Comparison of ENCODE assay signal across 15 cellular contexts in genomic region chr6:146028835-146029572, GRCh38. TPM values are rescaled to one million over a fixed set of nuclear protein-coding genes. Genes with fewer than 3 reads are reported as not detected.
DNase-seq lines count a peak whose midpoint lies in the region; ATAC-seq, FAIRE-seq and TF ChIP-seq lines count a peak whose summit lies in the region.
"Had no signal": no experiment of that assay in that cellular context is flagged by ENCODE, and none has a peak within 500 bp of the region (broad histone marks: within the 10 kb centered on the region; RNA-seq: fewer than 3 reads in every experiment).

Gene GRM1 (plus strand): TSS chr6:146029062. CDS start chr6:146029518, 456 bp downstream.

- no TSS peak for BruUV-seq in K562 (replicated peaks; lab: Mats Ljungman, UMichigan)

- TF ChIP-seq RAD21 in K562 (CRISPR knock-in tag; conservative IDR thresholded peaks at IDR 0.05 in 1 of 2, IDR thresholded peaks at IDR 0.05 in 1 of 2), result no peak

- H3K27ac Mint-ChIP-seq in activated CD4-positive, alpha-beta T cell treated with anti-CD3 and anti-CD28 coated beads, Interleukin-2, amount 10 ng/mL, durations not matched to agents 7 days and 5 days, result no peak within 1 kb of the TSS

- H3K79me2 ChIP-seq in K562 (ENCODE audit: control insufficient read depth, insufficient read depth, low read length), result no peaks in the 10 kb centered on the region

- TF ChIP-seq CTCF in K562 (IDR thresholded peaks at IDR 0.05 in 2 of 3, conservative IDR thresholded peaks at IDR 0.05 in 1 of 3; ENCODE audit: insufficient read depth in 2 of 3, low read depth in 1 of 3, low read length in 3 of 3), result no peak
- TF ChIP-seq CTCF in spleen (IDR thresholded peaks at IDR 0.05 in 8 of 11, conservative IDR thresholded peaks at IDR 0.05 in 3 of 11), result no peak

- intact Hi-C loops in K562 (cut with micrococcal nuclease), result no loop called here
- intact Hi-C loops in posterior cingulate gyrus (cut with DNase I), result no loop called here
- intact Hi-C loops in spleen (cut with DNase I; ENCODE audit: low total_unique reads), result no loop called here

- no peak within 1 kb of the TSS for H3K9ac ChIP-seq in K562 (ENCODE audit: insufficient read depth in 1 of 2, low read depth in 2 of 2, low read length in 2 of 2)

- TF ChIP-seq POLR2A in K562 (conservative IDR thresholded peaks at IDR 0.05) (no peak), spleen (IDR thresholded peaks at IDR 0.05) (no peak)

- H3K4me3 Mint-ChIP-seq in activated CD4-positive, alpha-beta T cell treated with anti-CD3 and anti-CD28 coated beads, Interleukin-2, amount 10 ng/mL, durations not matched to agents 7 days and 5 days, result no peak within 1 kb of the TSS

- DNase-seq in DMS53 (lab: John Stamatoyannopoulos, UW), result peak; percentile 36
- no peak for DNase-seq in DMS53 treated with DMSO at 0.1 percent for 48 hours (lab: John Stamatoyannopoulos, UW; ENCODE audit: unreplicated experiment)
- no peak for DNase-seq in K562 (ENCODE audit: extremely low read depth in 1 of 4, low spot score in 3 of 4)
- no peak for DNase-seq in iPS DF 6.9 (ENCODE audit: low read depth, low spot score)
- peak in 9 of 10 donors; percentile 7 to 83 (median 17) for DNase-seq in posterior cingulate gyrus
- DNase-seq in spleen, result no peak
- DNase-seq in activated CD4-positive, alpha-beta T cell treated with anti-CD3 and anti-CD28 coated beads, Interleukin-2, amount 10 ng/mL, durations not matched to agents 7 days and 5 days, result no peak
- DNase-seq: NCI-H446 treated with DMSO at 0.1 percent for 48 hours had no signal

- H3K4me2 ChIP-seq in K562 (ENCODE audit: insufficient read depth, low read length), result no peak within 1 kb of the TSS

- H3K27ac ChIP-seq in K562 (ENCODE audit: extremely low read depth, low read depth, low read length), result no peak within 1 kb of the TSS
- H3K27ac ChIP-seq in iPS DF 6.9 (ENCODE audit: low read length), result no peak within 1 kb of the TSS
- H3K27ac ChIP-seq in spleen, result no peak within 1 kb of the TSS
- H3K27ac ChIP-seq: 22Rv1, heart right ventricle, HL-60, skin epidermis, tibial artery had no signal

- CTCF ChIA-PET in K562 (lab: Yijun Ruan, JAX; ENCODE audit: low intra/inter-chr PET ratio), result no interaction called here
- CTCF ChIA-PET in activated CD4-positive, alpha-beta T cell treated with anti-CD3 and anti-CD28 coated beads, Interleukin-2, amount 10 ng/mL, durations not matched to agents 7 days and 5 days (lab: Charles Lee), result no interaction called here

- no peak within 1 kb of the TSS for H2AFZ ChIP-seq in K562 (ENCODE audit: low read depth, low read length)

- FAIRE-seq in K562 (lab: Jason Lieb, UNC), result no peak

- H3K9me3 ChIP-seq in K562 (replicated peaks; ENCODE audit: control insufficient read depth, insufficient read depth, low read depth, low read length), result no peaks in the 10 kb centered on the region
- no peaks in the 10 kb centered on the region for H3K9me3 ChIP-seq in iPS DF 6.9 (ENCODE audit: control insufficient read depth, insufficient read depth, low read length)
- H3K9me3 ChIP-seq in spleen, result peaks cover 0 to 3% (median 0%) of the 10 kb centered on the region in 8 donors
- H3K9me3 ChIP-seq: tibial artery had no signal

- H3K4me1 Mint-ChIP-seq in activated CD4-positive, alpha-beta T cell treated with anti-CD3 and anti-CD28 coated beads, Interleukin-2, amount 10 ng/mL, durations not matched to agents 7 days and 5 days, result no peaks in the 10 kb centered on the region

- H3K36me3 ChIP-seq in K562 (ENCODE audit: control insufficient read depth, insufficient read depth, low read length), result no peaks in the 10 kb centered on the region
- no peaks in the 10 kb centered on the region for H3K36me3 ChIP-seq in iPS DF 6.9 (ENCODE audit: control insufficient read depth, insufficient read depth, low read length)
- no peaks in the 10 kb centered on the region for H3K36me3 ChIP-seq in spleen
- H3K36me3 ChIP-seq: heart right ventricle, tibial artery had no signal

- TF ChIP-seq EP300 in K562 (IDR thresholded peaks at IDR 0.05; ENCODE audit: low read length), result no peak

- peaks cover 45% of the 10 kb centered on the region for H3K27me3 Mint-ChIP-seq in activated CD4-positive, alpha-beta T cell treated with anti-CD3 and anti-CD28 coated beads, Interleukin-2, amount 10 ng/mL, durations not matched to agents 7 days and 5 days

- H3K36me3 Mint-ChIP-seq in activated CD4-positive, alpha-beta T cell treated with anti-CD3 and anti-CD28 coated beads, Interleukin-2, amount 10 ng/mL, durations not matched to agents 7 days and 5 days (ENCODE audit: low read depth), result no peaks in the 10 kb centered on the region

- ATAC-seq in K562, result peak; percentile 38; the same call in 2 of the 3 replicates
- ATAC-seq in HG03025 (IDR thresholded peaks at IDR 0.05; ENCODE audit: low FRiP score, unreplicated experiment), result no peak

- H3K27me3 ChIP-seq in K562 (ENCODE audit: control insufficient read depth in 2 of 2, insufficient read depth in 2 of 2, low read length in 2 of 2) (peaks cover 3 to 25% of the 10 kb centered on the region in 2 experiments; a peak in 3 of 5 replicates), iPS DF 6.9 (ENCODE audit: control insufficient read depth, insufficient read depth, low read length) (peaks cover 2% of the 10 kb centered on the region; the same call in 1 of the 2 replicates), spleen (replicated peaks in 1 of 7) (peaks cover 0 to 58% (median 34%) of the 10 kb centered on the region in 7 donors)

- no peaks in the 10 kb centered on the region for H4K20me1 ChIP-seq in K562 (replicated peaks; ENCODE audit: control insufficient read depth, insufficient read depth, low read length)

- H3K4me3 ChIP-seq in K562, result no peak within 1 kb of the TSS
- peak within 1 kb of the TSS; percentile 53; the same call in 1 of the 2 replicates for H3K4me3 ChIP-seq in iPS DF 6.9 (ENCODE audit: low read length)
- H3K4me3 ChIP-seq in spleen, result peak within 1 kb of the TSS in 1 of 8 donors; percentile 39
- H3K4me3 ChIP-seq: skin epidermis, tibial artery had no signal

- peaks cover 2% of the 10 kb centered on the region for H3K9me3 Mint-ChIP-seq in activated CD4-positive, alpha-beta T cell treated with anti-CD3 and anti-CD28 coated beads, Interleukin-2, amount 10 ng/mL, durations not matched to agents 7 days and 5 days

- in situ Hi-C loops in K562 (cut with MboI), result no loop called here

- peaks cover 2% of the 10 kb centered on the region for H3K9me1 ChIP-seq in K562 (ENCODE audit: control insufficient read depth, insufficient read depth, low read length)

- POLR2A ChIA-PET in K562 (lab: Yijun Ruan, JAX), result interaction anchor here (0.7 to 1.0 kb wide), 3 partner anchors 15 to 1245 kb away, joined by 3 to 4 read pairs (median 3); no protein-coding TSS in a partner anchor
- POLR2A ChIA-PET in activated CD4-positive, alpha-beta T cell treated with anti-CD3 and anti-CD28 coated beads, Interleukin-2, amount 10 ng/mL, durations not matched to agents 7 days and 5 days (lab: Charles Lee), result no interaction called here

- WGBS in K562 (ENCODE audit: insufficient coverage, low coverage, missing lambda C conversion rate), result under 1% methylated on average over 39 of the region's 40 CpGs
- no CpG with 5 or more reads among the region's 40 CpGs for WGBS in iPS DF 6.9 (ENCODE audit: insufficient coverage, insufficient read length)
- 6 to 18% (median 8%) methylated on average over 30 to 40 of the region's 40 CpGs for WGBS in spleen, 5 donors

- H3K4me1 ChIP-seq in K562 (replicated peaks in 1 of 2; ENCODE audit: control insufficient read depth in 2 of 2, insufficient read depth in 2 of 2, low read length in 2 of 2) (peaks cover 0 to 6% of the 10 kb centered on the region in 2 experiments; a peak in 2 of 5 replicates), iPS DF 6.9 (ENCODE audit: control insufficient read depth, insufficient read depth, low read length) (no peaks in the 10 kb centered on the region), spleen (peaks cover 0 to 4% (median 0%) of the 10 kb centered on the region in 6 donors)
- H3K4me1 ChIP-seq: heart right ventricle had no signal

RNA-seq across cellular contexts. Expression of gene GRM1, which starts in this region (rescaled TPM):
- total RNA-seq in K562 (2011; cell fraction: chromatin; rRNA removed; ENCODE audit: low replicate concordance), result not detected in 2 replicates
- not detected in 2 replicates for total RNA-seq in K562 (2011; cell fraction: nucleolus; rRNA removed)
- 0.22 TPM in 1 of 2 replicates, not detected in the other for total RNA-seq in K562 (2011; cell fraction: nucleoplasm; rRNA removed)
- total RNA-seq in K562 (2014; rRNA removed), result 0.04 TPM in 1 of 2 replicates, not detected in the other
- not detected in 2 replicates for total RNA-seq in K562 (2014; rRNA removed; fragmentation: Illumina TruSeq; extraction: Trizol)
- 0.04 TPM in 1 of 2 replicates, not detected in the other for total RNA-seq in K562 (2015; rRNA removed; fragmentation: Illumina TruSeq; extraction: Trizol)
- total RNA-seq in K562 (2021), result not detected in 2 replicates
- not detected in 2 replicates for polyA plus RNA-seq in K562 (2011; rRNA removed)
- polyA plus RNA-seq in K562 (2011; cell fraction: cytosol; rRNA removed), result 0.04 TPM in 2 replicates
- polyA plus RNA-seq in K562 (2011; cell fraction: nucleus; rRNA removed), result not detected in 2 replicates
- 0.01 and 0.03 TPM in 2 replicates for polyA plus RNA-seq in K562 (2012)
- polyA plus RNA-seq in K562 (2014; fragmentation: Illumina TruSeq; extraction: Trizol), result not detected in 2 replicates
- not detected for polyA plus RNA-seq in K562 (2014; fragmentation: Nextera tagmentation; extraction: Ambion mirVana)
- not detected in 2 replicates for polyA plus RNA-seq in K562 (2014; rRNA removed)
- not detected in 2 replicates for polyA minus RNA-seq in K562 (2011; rRNA and poly(A)+ RNA removed)
- polyA minus RNA-seq in K562 (2011; cell fraction: cytosol; rRNA and poly(A)+ RNA removed), result not detected in 2 replicates
- not detected in 2 replicates for polyA minus RNA-seq in K562 (2011; cell fraction: nucleus; rRNA and poly(A)+ RNA removed)
- under 1 TPM in 5 of 7 donors, not detected in 2; 0.09 to 0.19 (median 0.10) TPM for total RNA-seq in spleen
- polyA plus RNA-seq in spleen, result under 1 TPM in 2 of 3 donors, not detected in 1; under 0.01 to 0.02 TPM
- total RNA-seq in activated CD4-positive, alpha-beta T cell treated with anti-CD3 and anti-CD28 coated beads, Interleukin-2, amount 10 ng/mL, durations not matched to agents 7 days and 5 days, result not detected
- total RNA-seq: dermis blood vessel endothelial cell had no signal

Comparison
In these comparisons a context has a peak if more than half of its experiments do, and no peak if none do; other contexts are left out.
1. DNase-seq: peak in DMS53 (single experiment) and posterior cingulate gyrus (9 of 10); none in DMS53 treated with DMSO at 0.1 percent for 48 hours (single experiment), K562 (0 of 4), iPS DF 6.9 (single experiment), spleen (single experiment) and activated CD4-positive, alpha-beta T cell treated with anti-CD3 and anti-CD28 coated beads, Interleukin-2, amount 10 ng/mL, durations not matched to agents 7 days and 5 days (single experiment).
2. Peak in ATAC-seq in K562; RNA of the gene not detected or under 1 TPM.